Comparison of ENCODE assay signal across 8 cellular contexts in genomic region chr14:21104448-21105060, GRCh38. TPM values are rescaled to one million over a fixed set of nuclear protein-coding genes. Genes with fewer than 3 reads are reported as not detected.
A peak's percentile ranks its signal among the peaks of the same experiment; 100 is the strongest.
DNase-seq lines count a peak whose midpoint lies in the region; ATAC-seq and TF ChIP-seq lines count a peak whose summit lies in the region.

No MANE protein-coding gene starts in this region.

- H3K18ac ChIP-seq in IMR-90 (ENCODE audit: low read depth, low read length), result peak overlapping the region; percentile 34; the same call in 1 of the 2 replicates

- H2BK15ac ChIP-seq in IMR-90 (ENCODE audit: low read depth, low read length), result no peak overlapping the region

- no peak overlapping the region for H2BK20ac ChIP-seq in IMR-90 (ENCODE audit: low read depth, low read length)

- DNase-seq in COLO668 (lab: John Stamatoyannopoulos, UW; ENCODE audit: unreplicated experiment) (peak; percentile 85), IMR-90 (peak; percentile 77), fibroblast of peridontal ligament (ENCODE audit: extremely low read depth) (peak; percentile 78)
- DNase-seq in naive thymus-derived CD8-positive, alpha-beta T cell, result peak; percentile 49 to 82 (median 64)

- peaks cover 32% of the 10 kb centered on the region for H3K4me1 Mint-ChIP-seq in activated T-helper 17 cell treated with anti-CD3 and anti-CD28 coated beads, Interleukin-2, amount 50 U/mL, for 72 hours
- peaks cover 10 to 26% (median 20%) of the 10 kb centered on the region in 4 donors for H3K4me1 Mint-ChIP-seq in naive thymus-derived CD8-positive, alpha-beta T cell

- H3K79me1 ChIP-seq in IMR-90 (ENCODE audit: low read depth in 1 of 2, low read length in 2 of 2), result no peaks in the 10 kb centered on the region

- peak overlapping the region; percentile 77 for H3K14ac ChIP-seq in IMR-90 (replicated peaks; ENCODE audit: low read depth, low read length)

- H4K91ac ChIP-seq in IMR-90 (ENCODE audit: insufficient read depth, low read depth, low read length), result 0 out of 2 replicates have a peak overlapping the region, but pooled peaks have one; percentile 74

- intact Hi-C loops in IMR-90 (cut with micrococcal nuclease), result loop anchor here (1.0 to 5.0 kb wide), 7 partner anchors 12 to 422 kb away; partner anchors contain the start of gene RNASE4

- no TSS peak for BruUV-seq in IMR-90 (replicated peaks; lab: Mats Ljungman, UMichigan)

- dilution Hi-C loops in IMR-90 (cut with HindIII; ENCODE audit: low sequenced_read_pairs, unreplicated experiment), result no loop called here

- peak; percentile 38 for ATAC-seq in GM21381 (IDR thresholded peaks at IDR 0.05; ENCODE audit: unreplicated experiment)
- ATAC-seq in IMR-90 (ENCODE audit: low read depth), result peak; percentile 69
- ATAC-seq in activated T-helper 17 cell treated with anti-CD3 and anti-CD28 coated beads, Interleukin-2, amount 50 U/mL, for 72 hours (replicated peaks), result peak; percentile 56
- peak; percentile 51 to 58 for ATAC-seq in naive thymus-derived CD8-positive, alpha-beta T cell

- 2% methylated on average over 8 of the region's 8 CpGs; no CpG with 5 or more reads in 1 of the 2 experiments for WGBS in IMR-90 (ENCODE audit: extremely low coverage in 2 of 2, insufficient read length in 1 of 2), 2 experiments

- H3K4ac ChIP-seq in IMR-90 (ENCODE audit: low read depth, low read length), result peak overlapping the region; percentile 90

- H4K20me1 ChIP-seq in IMR-90 (ENCODE audit: insufficient read depth, low read length), result no peaks in the 10 kb centered on the region
- no peaks in the 10 kb centered on the region for H4K20me1 ChIP-seq in OCI-LY1 (ENCODE audit: insufficient read depth, low read length)

- H3K9me3 Mint-ChIP-seq in activated T-helper 17 cell treated with anti-CD3 and anti-CD28 coated beads, Interleukin-2, amount 50 U/mL, for 72 hours, result no peaks in the 10 kb centered on the region
- H3K9me3 Mint-ChIP-seq in naive thymus-derived CD8-positive, alpha-beta T cell, result no peaks in the 10 kb centered on the region

- no peaks in the 10 kb centered on the region for H3F3A ChIP-seq in OCI-LY1 (ENCODE audit: insufficient read depth, low read length)

- H3K4me3 ChIP-seq in IMR-90 (ENCODE audit: insufficient read depth, low read depth, low read length), result peak overlapping the region; percentile 60
- peak overlapping the region; percentile 86 for H3K4me3 ChIP-seq in OCI-LY1 (ENCODE audit: low read depth, low read length, poor library complexity, severe bottlenecking)
- peak overlapping the region; percentile 91 to 94 for H3K4me3 ChIP-seq in stomach smooth muscle (ENCODE audit: low read length in 2 of 2)

- H3K27ac ChIP-seq in IMR-90 (ENCODE audit: insufficient read depth, low read length) (peak overlapping the region; percentile 94), OCI-LY1 (ENCODE audit: low read depth, low read length, poor library complexity, severe bottlenecking) (peak overlapping the region; percentile 79), stomach smooth muscle (ENCODE audit: low read length) (peak overlapping the region; percentile 98)

- H3K9me2 ChIP-seq in OCI-LY1 (ENCODE audit: low read depth, low read length), result no peaks in the 10 kb centered on the region

- TF ChIP-seq POLR2A in IMR-90 (IDR thresholded peaks at IDR 0.05; ENCODE audit: low read depth, low read length), result no peak; the same call in 1 of the 2 replicates

- no peaks in the 10 kb centered on the region for H3K27me3 ChIP-seq in IMR-90 (ENCODE audit: control insufficient read depth, insufficient read depth, low read length)
- no peaks in the 10 kb centered on the region for H3K27me3 ChIP-seq in OCI-LY1 (ENCODE audit: insufficient read depth, low read length)
- H3K27me3 ChIP-seq in stomach smooth muscle (ENCODE audit: control insufficient read depth in 1 of 2, insufficient read depth in 2 of 2, low read length in 2 of 2), result no peaks in the 10 kb centered on the region

- H3K9me3 ChIP-seq in IMR-90 (ENCODE audit: control insufficient read depth, insufficient read depth, low read length) (no peaks in the 10 kb centered on the region), OCI-LY1 (ENCODE audit: low read length) (no peaks in the 10 kb centered on the region), stomach smooth muscle (ENCODE audit: control insufficient read depth in 2 of 2, low read length in 2 of 2) (no peaks in the 10 kb centered on the region)

- H3K79me2 ChIP-seq in OCI-LY1 (ENCODE audit: insufficient read depth, low read length), result no peaks in the 10 kb centered on the region

- peak overlapping the region; percentile 84 for H3K4me3 Mint-ChIP-seq in activated T-helper 17 cell treated with anti-CD3 and anti-CD28 coated beads, Interleukin-2, amount 50 U/mL, for 72 hours
- peak overlapping the region; percentile 65 to 95 (median 90) for H3K4me3 Mint-ChIP-seq in naive thymus-derived CD8-positive, alpha-beta T cell

- H3K4me1 ChIP-seq in IMR-90 (ENCODE audit: control insufficient read depth, insufficient read depth, low read length), result peaks cover 4% of the 10 kb centered on the region
- H3K4me1 ChIP-seq in OCI-LY1 (ENCODE audit: insufficient read depth, low read length, severe bottlenecking), result peaks cover 24% of the 10 kb centered on the region
- H3K4me1 ChIP-seq in stomach smooth muscle (ENCODE audit: control insufficient read depth, insufficient read depth, low read length), result peaks cover 36% of the 10 kb centered on the region

- H3K27ac Mint-ChIP-seq in activated T-helper 17 cell treated with anti-CD3 and anti-CD28 coated beads, Interleukin-2, amount 50 U/mL, for 72 hours, result peak overlapping the region; percentile 85
- H3K27ac Mint-ChIP-seq in naive thymus-derived CD8-positive, alpha-beta T cell, result peak overlapping the region; percentile 85 to 98 (median 92)

- H3K23ac ChIP-seq in IMR-90 (ENCODE audit: low read depth, low read length), result peak overlapping the region; percentile 69; the same call in 1 of the 2 replicates

- H3K27me3 Mint-ChIP-seq in activated T-helper 17 cell treated with anti-CD3 and anti-CD28 coated beads, Interleukin-2, amount 50 U/mL, for 72 hours, result no peaks in the 10 kb centered on the region
- H3K27me3 Mint-ChIP-seq in naive thymus-derived CD8-positive, alpha-beta T cell, result peaks cover 0 to 2% (median 0%) of the 10 kb centered on the region in 5 donors

- peak overlapping the region; percentile 36; the same call in 1 of the 2 replicates for H2AK5ac ChIP-seq in IMR-90 (ENCODE audit: low read depth, low read length)

- no peaks in the 10 kb centered on the region for H3K36me3 Mint-ChIP-seq in activated T-helper 17 cell treated with anti-CD3 and anti-CD28 coated beads, Interleukin-2, amount 50 U/mL, for 72 hours (ENCODE audit: low read depth)
- H3K36me3 Mint-ChIP-seq in naive thymus-derived CD8-positive, alpha-beta T cell, result no peaks in the 10 kb centered on the region

- CTCF ChIA-PET in IMR-90 (lab: Yijun Ruan, JAX), result interaction anchor here (0.5 to 4.2 kb wide), 19 partner anchors 11 to 1069 kb away, joined by 3 to 44 read pairs (median 4); no protein-coding TSS in a partner anchor

- peak overlapping the region; percentile 64 for H2BK5ac ChIP-seq in IMR-90 (ENCODE audit: low read depth, low read length, poor library complexity, severe bottlenecking)

- H3K36me3 ChIP-seq in IMR-90 (ENCODE audit: control insufficient read depth, insufficient read depth, low read length) (no peaks in the 10 kb centered on the region), OCI-LY1 (ENCODE audit: insufficient read depth, low read length) (no peaks in the 10 kb centered on the region), stomach smooth muscle (ENCODE audit: control insufficient read depth in 2 of 2, insufficient read depth in 2 of 2, low read length in 2 of 2) (no peaks in the 10 kb centered on the region)

- peak; percentile 97 for TF ChIP-seq RAD21 in IMR-90 (IDR thresholded peaks at IDR 0.05; ENCODE audit: low read length)

- H3K9me1 ChIP-seq in IMR-90 (ENCODE audit: insufficient read depth, low read length), result peaks cover 3% of the 10 kb centered on the region; the same call in 1 of the 2 replicates

- peak overlapping the region; percentile 54 for H3K56ac ChIP-seq in IMR-90 (ENCODE audit: extremely low read depth, insufficient read depth, low read length)

- POLR2A ChIA-PET in IMR-90 (lab: Charles Lee; ENCODE audit: unreplicated experiment), result interaction anchor here (0.6 to 1.0 kb wide), 3 partner anchors 34 to 111 kb away, joined by 3 to 5 read pairs (median 4); partner anchors contain the start of genes ARHGEF40 and SLC39A2
- POLR2A ChIA-PET in naive thymus-derived CD8-positive, alpha-beta T cell (lab: Charles Lee), result interaction anchor here (0.6 to 3.7 kb wide), 12 partner anchors 11 to 91 kb away, joined by 3 to 66 read pairs (median 9); partner anchors contain the start of genes ARHGEF40 and NDRG2

- peak overlapping the region; percentile 86 for H3K4me2 ChIP-seq in IMR-90 (ENCODE audit: low read depth, low read length)
- H3K4me2 ChIP-seq in OCI-LY1 (ENCODE audit: low read length), result peak overlapping the region; percentile 82

- peak overlapping the region; percentile 71 for H2AK9ac ChIP-seq in IMR-90 (replicated peaks; ENCODE audit: low read depth, low read length, poor library complexity)

- peak overlapping the region; percentile 46; the same call in 1 of the 2 replicates for H2BK120ac ChIP-seq in IMR-90 (ENCODE audit: low read depth, low read length)

- peak overlapping the region; percentile 39 to 89 for H4K8ac ChIP-seq in IMR-90 (ENCODE audit: low read depth in 2 of 2, low read length in 2 of 2)

- H2AFZ ChIP-seq in IMR-90 (replicated peaks; ENCODE audit: low read length, poor library complexity) (peak overlapping the region; percentile 100), OCI-LY1 (ENCODE audit: low read length) (no peak overlapping the region)

- peak overlapping the region; percentile 76 for H3K9ac ChIP-seq in IMR-90 (ENCODE audit: low read depth, low read length)
- H3K9ac ChIP-seq in OCI-LY1 (ENCODE audit: low read length), result peak overlapping the region; percentile 96
- peak overlapping the region; percentile 92 to 97 for H3K9ac ChIP-seq in stomach smooth muscle (ENCODE audit: low read length in 2 of 2)

- in situ Hi-C loops in IMR-90 (cut with MboI; ENCODE audit: low sequenced_read_pairs), result loop anchor here (5.0 kb wide), 1 partner anchor 87 kb away; no protein-coding TSS in a partner anchor

- TF ChIP-seq CTCF in IMR-90 (conservative IDR thresholded peaks at IDR 0.05; ENCODE audit: low read depth, low read length) (peak; percentile 95), OCI-LY1 (IDR thresholded peaks at IDR 0.05; ENCODE audit: low read length) (peak; percentile 97)

- H4K5ac ChIP-seq in IMR-90 (ENCODE audit: low read depth, low read length), result peak overlapping the region; percentile 15; the same call in 1 of the 2 replicates

RNA-seq across cellular contexts. Expression of gene TMEM253, which starts 3.7 kb away (rescaled TPM):
- total RNA-seq in IMR-90 (2012; rRNA removed), result not detected in 2 replicates
- 0.07 TPM in 1 of 2 replicates, not detected in the other for polyA plus RNA-seq in IMR-90 (2012; rRNA removed)
- polyA plus RNA-seq in IMR-90 (2012; cell fraction: cytosol; rRNA removed), result 0.06 TPM in 1 of 2 replicates, not detected in the other
- polyA plus RNA-seq in IMR-90 (2012; cell fraction: nucleus; rRNA removed; ENCODE audit: low replicate concordance), result 0.16 and 0.32 TPM in 2 replicates
- total RNA-seq in activated T-helper 17 cell treated with anti-CD3 and anti-CD28 coated beads, Interleukin-2, amount 50 U/mL, for 72 hours, result not detected
- total RNA-seq in naive thymus-derived CD8-positive, alpha-beta T cell, result not detected
- not detected for polyA plus RNA-seq in naive thymus-derived CD8-positive, alpha-beta T cell

RNA-seq across cellular contexts. Expression of gene ZNF219, which starts 6.1 kb away (rescaled TPM):
- 0.83 and 0.90 TPM in 2 replicates for total RNA-seq in IMR-90 (2012; rRNA removed)
- 3.8 and 4.6 TPM in 2 replicates for polyA plus RNA-seq in IMR-90 (2012; rRNA removed)
- 2.6 and 6.7 TPM in 2 replicates for polyA plus RNA-seq in IMR-90 (2012; cell fraction: cytosol; rRNA removed)
- 15.6 and 20.5 TPM in 2 replicates for polyA plus RNA-seq in IMR-90 (2012; cell fraction: nucleus; rRNA removed; ENCODE audit: low replicate concordance)
- total RNA-seq in activated T-helper 17 cell treated with anti-CD3 and anti-CD28 coated beads, Interleukin-2, amount 50 U/mL, for 72 hours, result 10 to 100 TPM in 1 of 2 donors, 1 to 10 TPM in 1; 9.6 to 18.3 TPM
- 1 to 10 TPM; 6.9 to 7.7 TPM for total RNA-seq in naive thymus-derived CD8-positive, alpha-beta T cell
- polyA plus RNA-seq in naive thymus-derived CD8-positive, alpha-beta T cell, result 1 to 10 TPM; 1.7 to 3.6 (median 1.8) TPM

RNA-seq across cellular contexts. Expression of gene ARHGEF40, which starts 34.5 kb away (rescaled TPM):
- 16.1 and 18.1 TPM in 2 replicates for total RNA-seq in IMR-90 (2012; rRNA removed)
- 58.4 and 62.8 TPM in 2 replicates for polyA plus RNA-seq in IMR-90 (2012; rRNA removed)
- polyA plus RNA-seq in IMR-90 (2012; cell fraction: cytosol; rRNA removed), result 39.2 and 43.6 TPM in 2 replicates
- 101 and 167 TPM in 2 replicates for polyA plus RNA-seq in IMR-90 (2012; cell fraction: nucleus; rRNA removed; ENCODE audit: low replicate concordance)
- under 1 TPM in 1 of 2 donors, not detected in 1; 0.26 TPM for total RNA-seq in activated T-helper 17 cell treated with anti-CD3 and anti-CD28 coated beads, Interleukin-2, amount 50 U/mL, for 72 hours
- total RNA-seq in naive thymus-derived CD8-positive, alpha-beta T cell, result under 1 TPM; 0.08 to 0.36 TPM
- under 1 TPM; 0.03 to 0.45 (median 0.06) TPM for polyA plus RNA-seq in naive thymus-derived CD8-positive, alpha-beta T cell

RNA-seq across cellular contexts. Expression of gene RNASE8, which starts 46.9 kb away (rescaled TPM):
- not detected in 2 replicates for total RNA-seq in IMR-90 (2012; rRNA removed)
- not detected in 2 replicates for polyA plus RNA-seq in IMR-90 (2012; rRNA removed)
- not detected in 2 replicates for polyA plus RNA-seq in IMR-90 (2012; cell fraction: cytosol; rRNA removed)
- not detected in 2 replicates for polyA plus RNA-seq in IMR-90 (2012; cell fraction: nucleus; rRNA removed; ENCODE audit: low replicate concordance)
- not detected for total RNA-seq in activated T-helper 17 cell treated with anti-CD3 and anti-CD28 coated beads, Interleukin-2, amount 50 U/mL, for 72 hours
- total RNA-seq in naive thymus-derived CD8-positive, alpha-beta T cell, result not detected
- polyA plus RNA-seq in naive thymus-derived CD8-positive, alpha-beta T cell, result not detected

RNA-seq across cellular contexts. Expression of gene OR5AU1, which starts 51.3 kb away (rescaled TPM):
- not detected in 2 replicates for total RNA-seq in IMR-90 (2012; rRNA removed)
- polyA plus RNA-seq in IMR-90 (2012; rRNA removed), result not detected in 2 replicates
- polyA plus RNA-seq in IMR-90 (2012; cell fraction: cytosol; rRNA removed), result not detected in 2 replicates
- polyA plus RNA-seq in IMR-90 (2012; cell fraction: nucleus; rRNA removed; ENCODE audit: low replicate concordance), result not detected in 2 replicates
- not detected for total RNA-seq in activated T-helper 17 cell treated with anti-CD3 and anti-CD28 coated beads, Interleukin-2, amount 50 U/mL, for 72 hours
- not detected for total RNA-seq in naive thymus-derived CD8-positive, alpha-beta T cell
- polyA plus RNA-seq in naive thymus-derived CD8-positive, alpha-beta T cell, result not detected

Comparison
In these comparisons a context has a peak if more than half of its experiments do, and no peak if none do; other contexts are left out.
1. Peak in every context shown above with its lines: DNase-seq, ATAC-seq, H3K4me3 ChIP-seq and H3K27ac ChIP-seq.
2. RNA of gene ARHGEF40, which starts 34.5 kb away (total RNA-seq): 16.1 to 18.1 TPM in IMR-90; 0.08 to 0.36 TPM in naive thymus-derived CD8-positive, alpha-beta T cell and 0.26 TPM in activated T-helper 17 cell treated with anti-CD3 and anti-CD28 coated beads, Interleukin-2, amount 50 U/mL, for 72 hours; every median in the first group is over 10 times any median in the second.